In genomic region chr11:18012314-18012905, GRCh38 we compare ENCODE assay signal across 1 cellular context.
TF ChIP-seq lines count a peak whose summit lies in the region.

No MANE protein-coding gene starts in this region.

TF ChIP-seq in HepG2, 621 proteins besides CTCF, POLR2A, EP300 and RAD21 (continued from another document):
- TF ChIP-seq ZNF646 (CRISPR knock-in tag; IDR thresholded peaks at IDR 0.05) (no peak), REXO4 (CRISPR knock-in tag; IDR thresholded peaks at IDR 0.05; ENCODE audit: borderline replicate concordance) (no peak), ZNF749 (CRISPR knock-in tag; IDR thresholded peaks at IDR 0.05; ENCODE audit: borderline replicate concordance) (peak; percentile 51; the same call in 1 of the 2 replicates), ZNF317 (CRISPR knock-in tag; IDR thresholded peaks at IDR 0.05) (0 out of 2 replicates have a peak, but pooled peaks have one; percentile 44), RARA (CRISPR knock-in tag; IDR thresholded peaks at IDR 0.05) (no peak), ZNF263 (CRISPR knock-in tag; IDR thresholded peaks at IDR 0.05) (no peak), ZNF883 (CRISPR knock-in tag; IDR thresholded peaks at IDR 0.05; ENCODE audit: not compliant biosample characterization) (peak; percentile 61), MXD1 (CRISPR knock-in tag; IDR thresholded peaks at IDR 0.05) (0 out of 2 replicates have a peak, but pooled peaks have one; percentile 21), ZNF12 (CRISPR knock-in tag; IDR thresholded peaks at IDR 0.05) (no peak), ADNP (CRISPR knock-in tag; IDR thresholded peaks at IDR 0.05) (no peak), ZNF335 (CRISPR knock-in tag; IDR thresholded peaks at IDR 0.05) (0 out of 2 replicates have a peak, but pooled peaks have one; percentile 41), AKAP8 (CRISPR knock-in tag; IDR thresholded peaks at IDR 0.05) (0 out of 2 replicates have a peak, but pooled peaks have one; percentile 24), ZBTB8A (CRISPR knock-in tag; IDR thresholded peaks at IDR 0.05; ENCODE audit: borderline replicate concordance, low read depth) (peak; percentile 55; the same call in 1 of the 2 replicates), RXRA (CRISPR knock-in tag; IDR thresholded peaks at IDR 0.05) (0 out of 2 replicates have a peak, but pooled peaks have one; percentile 23), ZNF737 (CRISPR knock-in tag; IDR thresholded peaks at IDR 0.05; ENCODE audit: borderline replicate concordance) (no peak), ZNF350 (CRISPR knock-in tag; IDR thresholded peaks at IDR 0.05; ENCODE audit: borderline replicate concordance, low read depth) (peak; percentile 44; the same call in 1 of the 2 replicates), ZNF160 (CRISPR knock-in tag; IDR thresholded peaks at IDR 0.05) (no peak)
- TF ChIP-seq, protein P1, sequence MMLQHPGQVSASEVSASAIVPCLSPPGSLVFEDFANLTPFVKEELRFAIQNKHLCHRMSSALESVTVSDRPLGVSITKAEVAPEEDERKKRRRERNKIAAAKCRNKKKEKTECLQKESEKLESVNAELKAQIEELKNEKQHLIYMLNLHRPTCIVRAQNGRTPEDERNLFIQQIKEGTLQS (CRISPR knock-in tag; IDR thresholded peaks at IDR 0.05) = no peak
- TF ChIP-seq, protein P2, sequence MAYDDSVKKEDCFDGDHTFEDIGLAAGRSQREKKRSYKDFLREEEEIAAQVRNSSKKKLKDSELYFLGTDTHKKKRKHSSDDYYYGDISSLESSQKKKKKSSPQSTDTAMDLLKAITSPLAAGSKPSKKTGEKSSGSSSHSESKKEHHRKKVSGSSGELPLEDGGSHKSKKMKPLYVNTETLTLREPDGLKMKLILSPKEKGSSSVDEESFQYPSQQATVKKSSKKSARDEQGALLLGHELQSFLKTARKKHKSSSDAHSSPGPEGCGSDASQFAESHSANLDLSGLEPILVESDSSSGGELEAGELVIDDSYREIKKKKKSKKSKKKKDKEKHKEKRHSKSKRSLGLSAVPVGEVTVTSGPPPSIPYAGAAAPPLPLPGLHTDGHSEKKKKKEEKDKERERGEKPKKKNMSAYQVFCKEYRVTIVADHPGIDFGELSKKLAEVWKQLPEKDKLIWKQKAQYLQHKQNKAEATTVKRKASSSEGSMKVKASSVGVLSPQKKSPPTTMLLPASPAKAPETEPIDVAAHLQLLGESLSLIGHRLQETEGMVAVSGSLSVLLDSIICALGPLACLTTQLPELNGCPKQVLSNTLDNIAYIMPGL (CRISPR knock-in tag; IDR thresholded peaks at IDR 0.05; ENCODE audit: borderline replicate concordance in 1 of 2, low read depth in 1 of 2) = peak in 1 of 2 experiments; percentile 47; a peak in 2 of 4 replicates
- TF ChIP-seq, protein P3, sequence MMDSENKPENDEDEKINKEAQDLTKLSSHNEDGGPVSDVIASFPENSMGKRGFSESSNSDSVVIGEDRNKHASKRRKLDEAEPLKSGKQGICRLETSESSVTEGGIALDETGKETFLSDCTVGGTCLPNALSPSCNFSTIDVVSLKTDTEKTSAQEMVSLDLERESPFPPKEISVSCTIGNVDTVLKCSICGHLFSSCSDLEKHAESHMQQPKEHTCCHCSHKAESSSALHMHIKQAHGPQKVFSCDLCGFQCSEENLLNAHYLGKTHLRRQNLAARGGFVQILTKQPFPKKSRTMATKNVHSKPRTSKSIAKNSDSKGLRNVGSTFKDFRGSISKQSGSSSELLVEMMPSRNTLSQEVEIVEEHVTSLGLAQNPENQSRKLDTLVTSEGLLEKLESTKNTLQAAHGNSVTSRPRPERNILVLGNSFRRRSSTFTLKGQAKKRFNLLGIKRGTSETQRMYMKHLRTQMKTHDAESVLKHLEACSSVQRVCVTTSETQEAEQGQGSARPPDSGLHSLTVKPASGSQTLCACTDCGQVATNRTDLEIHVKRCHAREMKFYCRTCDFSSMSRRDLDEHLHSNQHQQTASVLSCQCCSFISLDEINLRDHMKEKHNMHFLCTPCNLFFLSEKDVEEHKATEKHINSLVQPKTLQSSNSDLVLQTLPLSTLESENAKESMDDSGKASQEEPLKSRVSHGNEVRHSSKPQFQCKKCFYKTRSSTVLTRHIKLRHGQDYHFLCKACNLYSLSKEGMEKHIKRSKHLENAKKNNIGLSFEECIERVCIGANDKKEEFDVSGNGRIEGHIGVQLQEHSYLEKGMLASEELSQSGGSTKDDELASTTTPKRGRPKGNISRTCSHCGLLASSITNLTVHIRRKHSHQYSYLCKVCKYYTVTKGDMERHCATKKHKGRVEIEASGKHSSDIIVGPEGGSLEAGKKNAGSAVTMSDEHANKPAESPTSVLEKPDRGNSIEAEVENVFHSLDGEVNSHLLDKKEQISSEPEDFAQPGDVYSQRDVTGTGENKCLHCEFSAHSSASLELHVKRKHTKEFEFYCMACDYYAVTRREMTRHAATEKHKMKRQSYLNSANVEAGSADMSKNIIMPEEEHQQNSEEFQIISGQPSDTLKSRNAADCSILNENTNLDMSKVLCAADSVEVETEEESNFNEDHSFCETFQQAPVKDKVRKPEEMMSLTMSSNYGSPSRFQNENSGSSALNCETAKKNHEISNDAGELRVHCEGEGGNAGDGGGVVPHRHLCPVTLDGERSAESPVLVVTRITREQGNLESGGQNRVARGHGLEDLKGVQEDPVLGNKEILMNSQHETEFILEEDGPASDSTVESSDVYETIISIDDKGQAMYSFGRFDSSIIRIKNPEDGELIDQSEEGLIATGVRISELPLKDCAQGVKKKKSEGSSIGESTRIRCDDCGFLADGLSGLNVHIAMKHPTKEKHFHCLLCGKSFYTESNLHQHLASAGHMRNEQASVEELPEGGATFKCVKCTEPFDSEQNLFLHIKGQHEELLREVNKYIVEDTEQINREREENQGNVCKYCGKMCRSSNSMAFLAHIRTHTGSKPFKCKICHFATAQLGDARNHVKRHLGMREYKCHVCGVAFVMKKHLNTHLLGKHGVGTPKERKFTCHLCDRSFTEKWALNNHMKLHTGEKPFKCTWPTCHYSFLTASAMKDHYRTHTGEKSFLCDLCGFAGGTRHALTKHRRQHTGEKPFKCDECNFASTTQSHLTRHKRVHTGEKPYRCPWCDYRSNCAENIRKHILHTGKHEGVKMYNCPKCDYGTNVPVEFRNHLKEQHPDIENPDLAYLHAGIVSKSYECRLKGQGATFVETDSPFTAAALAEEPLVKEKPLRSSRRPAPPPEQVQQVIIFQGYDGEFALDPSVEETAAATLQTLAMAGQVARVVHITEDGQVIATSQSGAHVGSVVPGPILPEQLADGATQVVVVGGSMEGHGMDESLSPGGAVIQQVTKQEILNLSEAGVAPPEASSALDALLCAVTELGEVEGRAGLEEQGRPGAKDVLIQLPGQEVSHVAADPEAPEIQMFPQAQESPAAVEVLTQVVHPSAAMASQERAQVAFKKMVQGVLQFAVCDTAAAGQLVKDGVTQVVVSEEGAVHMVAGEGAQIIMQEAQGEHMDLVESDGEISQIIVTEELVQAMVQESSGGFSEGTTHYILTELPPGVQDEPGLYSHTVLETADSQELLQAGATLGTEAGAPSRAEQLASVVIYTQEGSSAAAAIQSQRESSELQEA (CRISPR knock-in tag; IDR thresholded peaks at IDR 0.05; ENCODE audit: not compliant biosample characterization) = peak; percentile 29
- TF ChIP-seq, protein P4, sequence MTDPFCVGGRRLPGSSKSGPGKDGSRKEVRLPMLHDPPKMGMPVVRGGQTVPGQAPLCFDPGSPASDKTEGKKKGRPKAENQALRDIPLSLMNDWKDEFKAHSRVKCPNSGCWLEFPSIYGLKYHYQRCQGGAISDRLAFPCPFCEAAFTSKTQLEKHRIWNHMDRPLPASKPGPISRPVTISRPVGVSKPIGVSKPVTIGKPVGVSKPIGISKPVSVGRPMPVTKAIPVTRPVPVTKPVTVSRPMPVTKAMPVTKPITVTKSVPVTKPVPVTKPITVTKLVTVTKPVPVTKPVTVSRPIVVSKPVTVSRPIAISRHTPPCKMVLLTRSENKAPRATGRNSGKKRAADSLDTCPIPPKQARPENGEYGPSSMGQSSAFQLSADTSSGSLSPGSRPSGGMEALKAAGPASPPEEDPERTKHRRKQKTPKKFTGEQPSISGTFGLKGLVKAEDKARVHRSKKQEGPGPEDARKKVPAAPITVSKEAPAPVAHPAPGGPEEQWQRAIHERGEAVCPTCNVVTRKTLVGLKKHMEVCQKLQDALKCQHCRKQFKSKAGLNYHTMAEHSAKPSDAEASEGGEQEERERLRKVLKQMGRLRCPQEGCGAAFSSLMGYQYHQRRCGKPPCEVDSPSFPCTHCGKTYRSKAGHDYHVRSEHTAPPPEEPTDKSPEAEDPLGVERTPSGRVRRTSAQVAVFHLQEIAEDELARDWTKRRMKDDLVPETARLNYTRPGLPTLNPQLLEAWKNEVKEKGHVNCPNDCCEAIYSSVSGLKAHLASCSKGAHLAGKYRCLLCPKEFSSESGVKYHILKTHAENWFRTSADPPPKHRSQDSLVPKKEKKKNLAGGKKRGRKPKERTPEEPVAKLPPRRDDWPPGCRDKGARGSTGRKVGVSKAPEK (CRISPR knock-in tag; IDR thresholded peaks at IDR 0.05; ENCODE audit: borderline replicate concordance) = no peak
TF ChIP-seq in HepG2: peak in this region for 60.
